In the genomic region with DNA sequence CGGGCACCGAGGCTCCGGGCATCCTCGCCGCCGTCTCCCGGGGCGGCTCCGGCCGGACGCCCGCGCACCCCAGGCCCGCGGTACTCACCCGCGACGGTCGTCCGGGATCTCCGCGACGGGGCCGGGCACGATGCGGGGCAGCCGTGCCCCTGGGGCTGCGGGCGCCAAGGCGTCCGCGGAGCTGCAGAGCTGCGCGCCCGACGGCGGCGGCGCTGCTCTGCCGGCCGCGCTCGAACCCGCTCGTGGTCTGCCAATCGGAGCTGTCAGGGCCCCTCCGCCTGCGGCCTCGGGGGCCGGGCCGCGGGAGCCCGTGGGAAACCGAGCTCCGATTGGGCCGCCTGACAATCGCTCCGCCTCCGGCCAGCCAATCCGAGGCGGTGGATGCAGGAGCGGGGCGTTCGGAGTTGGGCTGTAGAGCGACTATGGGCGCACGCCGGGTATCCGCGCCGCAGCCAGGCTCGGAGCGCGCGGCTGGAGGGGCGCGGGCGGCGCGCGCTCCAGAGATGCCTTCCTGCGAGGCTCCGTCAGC, we compare ENCODE assay signal across 8 cellular contexts.
A peak's percentile ranks its signal among the peaks of the same experiment; 100 is the strongest.
DNase-seq lines count a peak whose midpoint lies in the region; TF ChIP-seq lines count a peak whose summit lies in the region.

No MANE protein-coding gene starts in this region.

- no peaks in the 10 kb centered on the region for H3K36me3 ChIP-seq in sigmoid colon

- H3K27ac ChIP-seq in sigmoid colon: no peak overlapping the region

- DNase-seq in GM03348 (ENCODE audit: low spot score): peak; percentile 92
- DNase-seq in HEK293T (ENCODE audit: extremely low spot score): peak; percentile 96
- DNase-seq in NCI-H1092 treated with DMSO at 0.1 percent for 48 hours (lab: John Stamatoyannopoulos, UW): peak; percentile 98
- peak; percentile 77 to 98 (median 85) for DNase-seq in T-helper 2 cell
- peak; percentile 90 for DNase-seq in astrocyte of the cerebellum (ENCODE audit: low read depth)
- DNase-seq in hippocampal formation (lab: John Stamatoyannopoulos, UW): peak; percentile 93 to 96
- peak; percentile 86 for DNase-seq in sigmoid colon
- no peak for DNase-seq in OCI-M1 (lab: John Stamatoyannopoulos, UW)

- peaks cover 0 to 29% (median 26%) of the 10 kb centered on the region in 4 donors for H3K4me1 ChIP-seq in sigmoid colon

- H3K9me3 ChIP-seq in sigmoid colon: no peaks in the 10 kb centered on the region

- WGBS in sigmoid colon, 2 donors: 0 to 1% methylated on average over 83 of the region's 83 CpGs

- TF ChIP-seq CTCF in astrocyte of the cerebellum (IDR thresholded peaks at IDR 0.05; ENCODE audit: low read depth, low read length, missing control alignments): no peak
- TF ChIP-seq CTCF in sigmoid colon (IDR thresholded peaks at IDR 0.05): no peak

- H3K4me3 ChIP-seq in astrocyte of the cerebellum (ENCODE audit: low read depth, low read length): peak overlapping the region; percentile 62
- H3K4me3 ChIP-seq in sigmoid colon: peak overlapping the region; percentile 12 to 64 (median 52)

- TF ChIP-seq POLR2A in sigmoid colon (IDR thresholded peaks at IDR 0.05): no peak

- H3K27me3 ChIP-seq in sigmoid colon: peaks cover 14 to 64% (median 38%) of the 10 kb centered on the region in 3 donors

- in situ Hi-C loops in astrocyte of the cerebellum (cut with HindIII; ENCODE audit: low sequenced_read_pairs): no loop called here

- TF ChIP-seq EP300 in sigmoid colon (IDR thresholded peaks at IDR 0.05): no peak

- POLR2A ChIA-PET in HEK293T (lab: Yijun Ruan, JAX): interaction anchor here (0.6 to 3.7 kb wide), 46 partner anchors 11 to 1803 kb away, joined by 3 to 45 read pairs (median 5); no protein-coding TSS in a partner anchor

- CTCF ChIA-PET in HEK293T (lab: Yijun Ruan, JAX): interaction anchor here (0.6 to 1.7 kb wide), 9 partner anchors 10 to 901 kb away, joined by 3 to 7 read pairs (median 4); no protein-coding TSS in a partner anchor

- intact Hi-C loops in sigmoid colon (cut with DNase I): no loop called here

TF ChIP-seq in HEK293T, 16 proteins besides CTCF, POLR2A, EP300 and RAD21:
- TF ChIP-seq FOXM1 (IDR thresholded peaks at IDR 0.05; ENCODE audit: borderline replicate concordance): 0 out of 2 replicates have a peak, but pooled peaks have one; percentile 30
- TF ChIP-seq FOXK2 (IDR thresholded peaks at IDR 0.05): no peak
- TF ChIP-seq SP1 (IDR thresholded peaks at IDR 0.05): no peak
- TF ChIP-seq FOXA1 (IDR thresholded peaks at IDR 0.05): no peak
